Comparison of ENCODE assay signal across 10 cellular contexts in genomic region chrX:21932277-21932996, GRCh38. TPM values are rescaled to one million over a fixed set of nuclear protein-coding genes. Genes with fewer than 3 reads are reported as not detected.
DNase-seq lines count a peak whose midpoint lies in the region; ATAC-seq and TF ChIP-seq lines count a peak whose summit lies in the region.
"Had no signal": no experiment of that assay in that cellular context is flagged by ENCODE, and none has a peak within 500 bp of the region (broad histone marks: within the 10 kb centered on the region; RNA-seq: fewer than 3 reads in every experiment).

No MANE protein-coding gene starts in this region.

- no peak overlapping the region for H3K4me3 ChIP-seq in heart left ventricle
- H3K4me3 ChIP-seq in kidney epithelial cell (ENCODE audit: low read depth, low read length), result no peak overlapping the region
- H3K4me3 ChIP-seq in vagina, result no peak overlapping the region

- H3K9me3 Mint-ChIP-seq in activated T-helper 2 cell treated with anti-CD3 and anti-CD28 coated beads, Interferon-gamma antibody, Interleukin-2, Interleukin-4, amounts not matched to agents 10 μg/mL and 5 μg/mL and 100 μg/mL, durations not matched to agents 14 hours and 24 hours and 36 hours, result peaks cover 15% of the 10 kb centered on the region
- H3K9me3 Mint-ChIP-seq: CD8-positive, alpha-beta T cell had no signal

- WGBS in heart left ventricle, 4 donors, result 66 to 75% (median 69%) methylated on average over 10 of the region's 10 CpGs

- intact Hi-C loops in heart left ventricle (cut with DNase I), result no loop called here
- intact Hi-C loops in left ventricle myocardium superior (cut with micrococcal nuclease), result no loop called here
- intact Hi-C loops in activated T-helper 2 cell treated with anti-CD3 and anti-CD28 coated beads, Interferon-gamma antibody, Interleukin-2, Interleukin-4, amounts not matched to agents 10 μg/mL and 5 μg/mL and 100 μg/mL, durations not matched to agents 14 hours and 24 hours and 36 hours (cut with micrococcal nuclease), result loop anchor here (1.0 to 5.0 kb wide), 2 partner anchors 8 to 90 kb away; partner anchors contain the start of gene SMS
- intact Hi-C loops in vagina (cut with DNase I), result no loop called here

- no peak for DNase-seq in heart left ventricle
- no peak for DNase-seq in left ventricle myocardium superior
- DNase-seq in activated T-helper 2 cell treated with anti-CD3 and anti-CD28 coated beads, Interferon-gamma antibody, Interleukin-2, Interleukin-4, amounts not matched to agents 10 μg/mL and 5 μg/mL and 100 μg/mL, durations not matched to agents 14 hours and 24 hours and 36 hours (ENCODE audit: low spot score), result no peak
- DNase-seq in kidney epithelial cell (ENCODE audit: low read depth), result peak; percentile 74
- no peak for DNase-seq in vagina (ENCODE audit: extremely low spot score in 2 of 2)
- no peak for DNase-seq in amygdala (lab: John Stamatoyannopoulos, UW)
- DNase-seq in NCI-H1694 (lab: John Stamatoyannopoulos, UW), result no peak
- DNase-seq: CD8-positive, alpha-beta T cell; NCI-H1417 treated with DMSO at 0.1 percent for 48 hours had no signal

- TF ChIP-seq POLR2A in heart left ventricle (IDR thresholded peaks at IDR 0.05) (no peak), vagina (IDR thresholded peaks at IDR 0.05) (no peak)

- H3K27me3 Mint-ChIP-seq in activated T-helper 2 cell treated with anti-CD3 and anti-CD28 coated beads, Interferon-gamma antibody, Interleukin-2, Interleukin-4, amounts not matched to agents 10 μg/mL and 5 μg/mL and 100 μg/mL, durations not matched to agents 14 hours and 24 hours and 36 hours (ENCODE audit: low read depth), result no peaks in the 10 kb centered on the region

- peak overlapping the region; percentile 62 for H3K27ac Mint-ChIP-seq in activated T-helper 2 cell treated with anti-CD3 and anti-CD28 coated beads, Interferon-gamma antibody, Interleukin-2, Interleukin-4, amounts not matched to agents 10 μg/mL and 5 μg/mL and 100 μg/mL, durations not matched to agents 14 hours and 24 hours and 36 hours
- H3K27ac Mint-ChIP-seq: CD8-positive, alpha-beta T cell had no signal

- no peaks in the 10 kb centered on the region for H3K36me3 ChIP-seq in heart left ventricle
- no peaks in the 10 kb centered on the region for H3K36me3 ChIP-seq in kidney epithelial cell (ENCODE audit: control insufficient read depth, insufficient read depth, low read length)
- no peaks in the 10 kb centered on the region for H3K36me3 ChIP-seq in vagina

- H3K9me3 ChIP-seq in heart left ventricle, result no peaks in the 10 kb centered on the region
- H3K9me3 ChIP-seq in vagina, result no peaks in the 10 kb centered on the region

- H3K36me3 Mint-ChIP-seq in activated T-helper 2 cell treated with anti-CD3 and anti-CD28 coated beads, Interferon-gamma antibody, Interleukin-2, Interleukin-4, amounts not matched to agents 10 μg/mL and 5 μg/mL and 100 μg/mL, durations not matched to agents 14 hours and 24 hours and 36 hours (ENCODE audit: low read depth), result peaks cover 12% of the 10 kb centered on the region
- H3K36me3 Mint-ChIP-seq: CD8-positive, alpha-beta T cell had no signal

- H3K4me3 Mint-ChIP-seq in activated T-helper 2 cell treated with anti-CD3 and anti-CD28 coated beads, Interferon-gamma antibody, Interleukin-2, Interleukin-4, amounts not matched to agents 10 μg/mL and 5 μg/mL and 100 μg/mL, durations not matched to agents 14 hours and 24 hours and 36 hours (ENCODE audit: low read depth), result no peak overlapping the region
- H3K4me3 Mint-ChIP-seq: CD8-positive, alpha-beta T cell had no signal

- peak in 3 of 4 donors; percentile 56 to 81 (median 75) for ATAC-seq in heart left ventricle
- no peak for ATAC-seq in left ventricle myocardium superior
- ATAC-seq in GM19397 (IDR thresholded peaks at IDR 0.05; ENCODE audit: unreplicated experiment), result no peak
- ATAC-seq: CD8-positive, alpha-beta T cell had no signal

- TF ChIP-seq CTCF in heart left ventricle (IDR thresholded peaks at IDR 0.05) (no peak), kidney epithelial cell (IDR thresholded peaks at IDR 0.05; ENCODE audit: insufficient read depth, low read length, poor library complexity, severe bottlenecking) (no peak), vagina (IDR thresholded peaks at IDR 0.05) (no peak)

- no peaks in the 10 kb centered on the region for H3K4me1 ChIP-seq in heart left ventricle
- no peaks in the 10 kb centered on the region for H3K4me1 ChIP-seq in vagina

- H3K4me1 Mint-ChIP-seq in activated T-helper 2 cell treated with anti-CD3 and anti-CD28 coated beads, Interferon-gamma antibody, Interleukin-2, Interleukin-4, amounts not matched to agents 10 μg/mL and 5 μg/mL and 100 μg/mL, durations not matched to agents 14 hours and 24 hours and 36 hours (ENCODE audit: low read depth), result peaks cover 31% of the 10 kb centered on the region

- H3K27me3 ChIP-seq in heart left ventricle (no peaks in the 10 kb centered on the region), kidney epithelial cell (ENCODE audit: control insufficient read depth, insufficient read depth, low read length) (no peaks in the 10 kb centered on the region), vagina (no peaks in the 10 kb centered on the region)

- H3K27ac ChIP-seq in heart left ventricle (peak overlapping the region in 3 of 12 donors; percentile 2 to 70 (median 14)), vagina (peak overlapping the region; percentile 37)

RNA-seq across cellular contexts. Expression of gene SMS, which starts 8.1 kb away (rescaled TPM):
- total RNA-seq in heart left ventricle (10 to 100 TPM; 25.5 to 77.2 (median 50.2) TPM), left ventricle myocardium superior (56.3 TPM), kidney epithelial cell (129 and 142 TPM in 2 replicates), vagina (36.8 TPM)
- 100 to 1,000 TPM in 1 of 2 donors, 10 to 100 TPM in 1; 24.0 to 109 TPM for polyA plus RNA-seq in heart left ventricle
- 143 TPM in 2 replicates for total RNA-seq in activated T-helper 2 cell treated with anti-CD3 and anti-CD28 coated beads, Interferon-gamma antibody, Interleukin-2, Interleukin-4, amounts not matched to agents 10 μg/mL and 5 μg/mL and 100 μg/mL, durations not matched to agents 14 hours and 24 hours and 36 hours

Comparison
In these comparisons a context has a peak if more than half of its experiments do, and no peak if none do; other contexts are left out.
1. ATAC-seq: peak in heart left ventricle (3 of 4); none in left ventricle myocardium superior (single experiment) and GM19397 (single experiment).